Comparison of ENCODE assay signal across 17 cellular contexts in genomic region chr14:56137842-56138241, GRCh38. TPM values are rescaled to one million over a fixed set of nuclear protein-coding genes. Genes with fewer than 3 reads are reported as not detected.
DNase-seq lines count a peak whose midpoint lies in the region; ATAC-seq, FAIRE-seq and TF ChIP-seq lines count a peak whose summit lies in the region.
"Had no signal": no experiment of that assay in that cellular context is flagged by ENCODE, and none has a peak within 500 bp of the region (broad histone marks: within the 10 kb centered on the region; RNA-seq: fewer than 3 reads in every experiment).

No MANE protein-coding gene starts in this region.

- peak overlapping the region; percentile 9; the same call in 1 of the 2 replicates for H3K4me2 ChIP-seq in DND-41 (ENCODE audit: insufficient read depth, low read length)
- no peak overlapping the region for H3K4me2 ChIP-seq in trophoblast cell (ENCODE audit: low read length)

- peak overlapping the region; percentile 3; the same call in 1 of the 2 replicates for H3K27ac ChIP-seq in DND-41 (ENCODE audit: low read length)
- peak overlapping the region in 2 of 4 donors; percentile 36 to 98 for H3K27ac ChIP-seq in pancreas
- no peak overlapping the region for H3K27ac ChIP-seq in trophoblast cell (ENCODE audit: low read depth, low read length)
- H3K27ac ChIP-seq: brain microvascular endothelial cell had no signal

- H3K36me3 Mint-ChIP-seq in glutamatergic neuron (ENCODE audit: unreplicated experiment) (no peaks in the 10 kb centered on the region), Caco-2 (ENCODE audit: insufficient read depth, unreplicated experiment) (no peaks in the 10 kb centered on the region)

- H3K79me1 ChIP-seq in trophoblast cell (ENCODE audit: low read length): no peaks in the 10 kb centered on the region

- no peak overlapping the region for H2AK5ac ChIP-seq in trophoblast cell (ENCODE audit: low read length)

- H3K9me3 Mint-ChIP-seq in glutamatergic neuron (ENCODE audit: unreplicated experiment): peaks cover 6% of the 10 kb centered on the region
- no peaks in the 10 kb centered on the region for H3K9me3 Mint-ChIP-seq in Caco-2 (ENCODE audit: unreplicated experiment)
- H3K9me3 Mint-ChIP-seq: activated naive CD8-positive, alpha-beta T cell treated with anti-CD3 and anti-CD28 coated beads, Interleukin-2, amount 10 ng/mL, durations not matched to agents 7 days and 5 days had no signal

- POLR2A ChIA-PET in Caco-2 (lab: Charles Lee): no interaction called here

- H3K36me3 ChIP-seq in DND-41 (ENCODE audit: insufficient read depth, low read length) (no peaks in the 10 kb centered on the region), pancreas (no peaks in the 10 kb centered on the region), Caco-2 (ENCODE audit: control insufficient read depth, insufficient read depth, low read length) (no peaks in the 10 kb centered on the region), trophoblast cell (ENCODE audit: control insufficient read depth in 1 of 2, insufficient read depth in 2 of 2, low read length in 2 of 2) (no peaks in the 10 kb centered on the region)
- H3K36me3 ChIP-seq: brain microvascular endothelial cell had no signal

- no peak overlapping the region for H3K4ac ChIP-seq in trophoblast cell (ENCODE audit: low read depth, low read length)

- no TSS peak for BruUV-seq in Caco-2 (replicated peaks; lab: Mats Ljungman, UMichigan)

- H4K12ac ChIP-seq in trophoblast cell (ENCODE audit: low read depth, low read length): no peak overlapping the region

- H3K23ac ChIP-seq in trophoblast cell (ENCODE audit: low read length): no peak overlapping the region

- H3K9ac ChIP-seq in DND-41 (ENCODE audit: low read depth, low read length): no peak overlapping the region
- H3K9ac ChIP-seq in trophoblast cell (ENCODE audit: low read length): no peak overlapping the region

- H3K14ac ChIP-seq in trophoblast cell (ENCODE audit: low read length): no peak overlapping the region

- H4K91ac ChIP-seq in trophoblast cell (ENCODE audit: low read depth, low read length): no peak overlapping the region

- H3K79me2 ChIP-seq in DND-41 (ENCODE audit: insufficient read depth, low read length) (peaks cover 100% of the 10 kb centered on the region), trophoblast cell (ENCODE audit: control insufficient read depth, insufficient read depth, low read length, poor library complexity) (no peaks in the 10 kb centered on the region)

- H3K4me3 Mint-ChIP-seq in glutamatergic neuron (ENCODE audit: unreplicated experiment) (peak overlapping the region; percentile 65), Caco-2 (ENCODE audit: unreplicated experiment) (no peak overlapping the region)
- H3K4me3 Mint-ChIP-seq: activated naive CD8-positive, alpha-beta T cell treated with anti-CD3 and anti-CD28 coated beads, Interleukin-2, amount 10 ng/mL, durations not matched to agents 7 days and 5 days had no signal

- H4K8ac ChIP-seq in trophoblast cell (ENCODE audit: low read depth, low read length): no peak overlapping the region

- H2BK5ac ChIP-seq in trophoblast cell (ENCODE audit: low read depth, low read length, poor library complexity): no peak overlapping the region

- peaks cover 66% of the 10 kb centered on the region for H4K20me1 ChIP-seq in DND-41 (ENCODE audit: insufficient read depth, low read length)

- intact Hi-C loops in pancreas (cut with DNase I): no loop called here
- intact Hi-C loops in Caco-2 (cut with micrococcal nuclease; ENCODE audit: unreplicated experiment): no loop called here

- H3K18ac ChIP-seq in trophoblast cell (ENCODE audit: low read length): no peak overlapping the region

- H3K4me1 Mint-ChIP-seq in glutamatergic neuron (ENCODE audit: low read depth, unreplicated experiment) (peaks cover 81% of the 10 kb centered on the region), Caco-2 (ENCODE audit: low read depth, unreplicated experiment) (no peaks in the 10 kb centered on the region)
- H3K4me1 Mint-ChIP-seq: activated naive CD8-positive, alpha-beta T cell treated with anti-CD3 and anti-CD28 coated beads, Interleukin-2, amount 10 ng/mL, durations not matched to agents 7 days and 5 days had no signal

- no peak for TF ChIP-seq POLR2A in GM12892 (IDR thresholded peaks at IDR 0.05; ENCODE audit: low read depth, low read length)

- TF ChIP-seq CTCF in DND-41 (IDR thresholded peaks at IDR 0.05; ENCODE audit: borderline replicate concordance, extremely low read depth, low read length, poor library complexity, severe bottlenecking): no peak
- TF ChIP-seq CTCF in glutamatergic neuron (IDR thresholded peaks at IDR 0.05; ENCODE audit: partially characterized antibody, unreplicated experiment): no peak
- TF ChIP-seq CTCF in pancreas (IDR thresholded peaks at IDR 0.05): no peak
- no peak for TF ChIP-seq CTCF in Caco-2 (IDR thresholded peaks at IDR 0.05; ENCODE audit: insufficient read depth in 1 of 2, low read depth in 1 of 2, low read length in 1 of 2, severe bottlenecking in 1 of 2, unreplicated experiment in 1 of 2)

- WGBS in pancreas, 2 donors: 40 to 44% methylated on average over 10 of the region's 10 CpGs
- no CpG with 5 or more reads among the region's 10 CpGs for WGBS in trophoblast cell (ENCODE audit: extremely low coverage, insufficient coverage, insufficient read length)

- peak overlapping the region; percentile 77 for H3K27ac Mint-ChIP-seq in glutamatergic neuron (ENCODE audit: unreplicated experiment)
- H3K27ac Mint-ChIP-seq in Caco-2 (ENCODE audit: unreplicated experiment): no peak overlapping the region
- H3K27ac Mint-ChIP-seq: activated naive CD8-positive, alpha-beta T cell treated with anti-CD3 and anti-CD28 coated beads, Interleukin-2, amount 10 ng/mL, durations not matched to agents 7 days and 5 days had no signal

- H3K9me3 ChIP-seq in DND-41 (ENCODE audit: insufficient read depth, low read length, severe bottlenecking) (no peaks in the 10 kb centered on the region), pancreas (no peaks in the 10 kb centered on the region), Caco-2 (no peaks in the 10 kb centered on the region), trophoblast cell (ENCODE audit: insufficient read depth, low read depth, low read length) (peaks cover 1% of the 10 kb centered on the region)

- ATAC-seq in DND-41 (ENCODE audit: insufficient read depth, low read depth): 0 out of 3 replicates have a peak, but pooled peaks have one; percentile 16
- peak; percentile 45 to 72 (median 66) for ATAC-seq in pancreas
- ATAC-seq: left cardiac atrium had no signal

- no peak overlapping the region for H2BK12ac ChIP-seq in trophoblast cell (ENCODE audit: low read length)

- CTCF ChIA-PET in Caco-2 (lab: Charles Lee): interaction anchor here (0.6 kb wide), 1 partner anchor 278 kb away, joined by 5 read pairs; no protein-coding TSS in a partner anchor

- no peak overlapping the region for H2BK120ac ChIP-seq in trophoblast cell (ENCODE audit: insufficient read depth, low read length, poor library complexity)

- H3K4me3 ChIP-seq in DND-41 (ENCODE audit: low read depth in 1 of 2, low read length in 2 of 2) (no peak overlapping the region), pancreas (no peak overlapping the region), Caco-2 (ENCODE audit: low read depth, low read length) (no peak overlapping the region), trophoblast cell (ENCODE audit: low read depth, low read length) (no peak overlapping the region)

- no peak for DNase-seq in DND-41
- DNase-seq in NCI-H526 (lab: John Stamatoyannopoulos, UW): peak; percentile 39 to 83
- peak; percentile 68 for DNase-seq in glutamatergic neuron
- peak in 2 of 6 donors; percentile 58 to 72 for DNase-seq in pancreas
- DNase-seq in Caco-2: no peak
- no peak for DNase-seq in GM12892 (ENCODE audit: insufficient read length)
- no peak for DNase-seq in NCI-H2196 treated with DMSO at 0.1 percent for 48 hours (lab: John Stamatoyannopoulos, UW; ENCODE audit: unreplicated experiment)
- no peak for DNase-seq in trophoblast cell
- DNase-seq: activated CD4-positive, CD25-positive, alpha-beta regulatory T cell treated with anti-CD3 and anti-CD28 coated beads, Interleukin-2, amount 50 U/mL, for 72 hours; activated naive CD8-positive, alpha-beta T cell treated with anti-CD3 and anti-CD28 coated beads, Interleukin-2, amount 10 ng/mL, durations not matched to agents 7 days and 5 days; brain microvascular endothelial cell; cortex of kidney; foreskin fibroblast; left cardiac atrium; NCI-H1436; NCI-H226; stimulated activated CD4-positive, alpha-beta T cell treated with anti-CD3 and anti-CD28 coated beads, Interleukin-12 subunit alpha, Interleukin-12 subunit beta, amount 100 ng/mL, for 4 hours had no signal

- H3K27me3 Mint-ChIP-seq in glutamatergic neuron (ENCODE audit: unreplicated experiment) (no peaks in the 10 kb centered on the region), Caco-2 (ENCODE audit: insufficient read depth, unreplicated experiment) (peaks cover 12% of the 10 kb centered on the region)

- H3K27me3 ChIP-seq in DND-41 (ENCODE audit: insufficient read depth, low read length, poor library complexity) (no peaks in the 10 kb centered on the region), pancreas (no peaks in the 10 kb centered on the region), Caco-2 (replicated peaks; ENCODE audit: control insufficient read depth, insufficient read depth, low read length) (no peaks in the 10 kb centered on the region), trophoblast cell (ENCODE audit: insufficient read depth, low read length) (no peaks in the 10 kb centered on the region)
- H3K27me3 ChIP-seq: brain microvascular endothelial cell had no signal

- peaks cover 76% of the 10 kb centered on the region for H3K4me1 ChIP-seq in DND-41 (ENCODE audit: insufficient read depth, low read length)
- H3K4me1 ChIP-seq in pancreas: peaks cover 37 to 70% (median 54%) of the 10 kb centered on the region in 3 donors
- no peaks in the 10 kb centered on the region for H3K4me1 ChIP-seq in Caco-2
- H3K4me1 ChIP-seq in trophoblast cell (ENCODE audit: control insufficient read depth in 1 of 2, insufficient read depth in 2 of 2, low read length in 2 of 2): no peaks in the 10 kb centered on the region

- no peak for FAIRE-seq in pancreas (lab: Jason Lieb, UNC)
- no peak for FAIRE-seq in GM12892 (lab: Jason Lieb, UNC)

- no peak overlapping the region for H2AFZ ChIP-seq in DND-41 (ENCODE audit: low read depth, low read length)
- no peak overlapping the region for H2AFZ ChIP-seq in trophoblast cell (ENCODE audit: insufficient read depth, low read length, poor library complexity)

RNA-seq across cellular contexts. Expression of gene PELI2, which starts 19.6 kb away (rescaled TPM):
- total RNA-seq in glutamatergic neuron (ENCODE audit: unreplicated experiment) (158 TPM), pancreas (10 to 100 TPM; 27.0 to 46.6 (median 36.7) TPM), Caco-2 (2022) (8.1 and 8.5 TPM in 2 replicates)
- polyA plus RNA-seq in pancreas: 10 to 100 TPM in 1 of 2 donors, 1 to 10 TPM in 1; 6.0 to 10.7 TPM
- polyA plus RNA-seq in GM12892 (2012; ENCODE audit: missing spikeins): not detected
- 1.4 and 1.5 TPM in 2 replicates for polyA plus RNA-seq in trophoblast cell (2013)

Comparison
In these comparisons a context has a peak if more than half of its experiments do, and no peak if none do; other contexts are left out.
1. DNase-seq: peak in NCI-H526 (2 of 2) and glutamatergic neuron (single experiment); none in DND-41 (single experiment), Caco-2 (0 of 2), GM12892 (single experiment), NCI-H2196 treated with DMSO at 0.1 percent for 48 hours (single experiment) and trophoblast cell (0 of 2).